Comparison of ENCODE assay signal across 1 cellular context in genomic region chr10:114937962-114938817, GRCh38.
TF ChIP-seq lines count a peak whose summit lies in the region.

TRUB1 (plus strand) TSS chr10:114938195; CDS start chr10:114938254, 59 bp downstream.

TF ChIP-seq in WTC11, 78 proteins besides CTCF, POLR2A, EP300 and RAD21 (continued from another document and continues in another):
- TF ChIP-seq, protein P1, sequence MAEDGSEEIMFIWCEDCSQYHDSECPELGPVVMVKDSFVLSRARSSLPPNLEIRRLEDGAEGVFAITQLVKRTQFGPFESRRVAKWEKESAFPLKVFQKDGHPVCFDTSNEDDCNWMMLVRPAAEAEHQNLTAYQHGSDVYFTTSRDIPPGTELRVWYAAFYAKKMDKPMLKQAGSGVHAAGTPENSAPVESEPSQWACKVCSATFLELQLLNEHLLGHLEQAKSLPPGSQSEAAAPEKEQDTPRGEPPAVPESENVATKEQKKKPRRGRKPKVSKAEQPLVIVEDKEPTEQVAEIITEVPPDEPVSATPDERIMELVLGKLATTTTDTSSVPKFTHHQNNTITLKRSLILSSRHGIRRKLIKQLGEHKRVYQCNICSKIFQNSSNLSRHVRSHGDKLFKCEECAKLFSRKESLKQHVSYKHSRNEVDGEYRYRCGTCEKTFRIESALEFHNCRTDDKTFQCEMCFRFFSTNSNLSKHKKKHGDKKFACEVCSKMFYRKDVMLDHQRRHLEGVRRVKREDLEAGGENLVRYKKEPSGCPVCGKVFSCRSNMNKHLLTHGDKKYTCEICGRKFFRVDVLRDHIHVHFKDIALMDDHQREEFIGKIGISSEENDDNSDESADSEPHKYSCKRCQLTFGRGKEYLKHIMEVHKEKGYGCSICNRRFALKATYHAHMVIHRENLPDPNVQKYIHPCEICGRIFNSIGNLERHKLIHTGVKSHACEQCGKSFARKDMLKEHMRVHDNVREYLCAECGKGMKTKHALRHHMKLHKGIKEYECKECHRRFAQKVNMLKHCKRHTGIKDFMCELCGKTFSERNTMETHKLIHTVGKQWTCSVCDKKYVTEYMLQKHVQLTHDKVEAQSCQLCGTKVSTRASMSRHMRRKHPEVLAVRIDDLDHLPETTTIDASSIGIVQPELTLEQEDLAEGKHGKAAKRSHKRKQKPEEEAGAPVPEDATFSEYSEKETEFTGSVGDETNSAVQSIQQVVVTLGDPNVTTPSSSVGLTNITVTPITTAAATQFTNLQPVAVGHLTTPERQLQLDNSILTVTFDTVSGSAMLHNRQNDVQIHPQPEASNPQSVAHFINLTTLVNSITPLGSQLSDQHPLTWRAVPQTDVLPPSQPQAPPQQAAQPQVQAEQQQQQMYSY (CRISPR knock-in tag; IDR thresholded peaks at IDR 0.05) = no peak
- peak; percentile 88 for TF ChIP-seq FOXP1 (CRISPR knock-in tag; IDR thresholded peaks at IDR 0.05; ENCODE audit: borderline replicate concordance)
- TF ChIP-seq, protein P2, sequence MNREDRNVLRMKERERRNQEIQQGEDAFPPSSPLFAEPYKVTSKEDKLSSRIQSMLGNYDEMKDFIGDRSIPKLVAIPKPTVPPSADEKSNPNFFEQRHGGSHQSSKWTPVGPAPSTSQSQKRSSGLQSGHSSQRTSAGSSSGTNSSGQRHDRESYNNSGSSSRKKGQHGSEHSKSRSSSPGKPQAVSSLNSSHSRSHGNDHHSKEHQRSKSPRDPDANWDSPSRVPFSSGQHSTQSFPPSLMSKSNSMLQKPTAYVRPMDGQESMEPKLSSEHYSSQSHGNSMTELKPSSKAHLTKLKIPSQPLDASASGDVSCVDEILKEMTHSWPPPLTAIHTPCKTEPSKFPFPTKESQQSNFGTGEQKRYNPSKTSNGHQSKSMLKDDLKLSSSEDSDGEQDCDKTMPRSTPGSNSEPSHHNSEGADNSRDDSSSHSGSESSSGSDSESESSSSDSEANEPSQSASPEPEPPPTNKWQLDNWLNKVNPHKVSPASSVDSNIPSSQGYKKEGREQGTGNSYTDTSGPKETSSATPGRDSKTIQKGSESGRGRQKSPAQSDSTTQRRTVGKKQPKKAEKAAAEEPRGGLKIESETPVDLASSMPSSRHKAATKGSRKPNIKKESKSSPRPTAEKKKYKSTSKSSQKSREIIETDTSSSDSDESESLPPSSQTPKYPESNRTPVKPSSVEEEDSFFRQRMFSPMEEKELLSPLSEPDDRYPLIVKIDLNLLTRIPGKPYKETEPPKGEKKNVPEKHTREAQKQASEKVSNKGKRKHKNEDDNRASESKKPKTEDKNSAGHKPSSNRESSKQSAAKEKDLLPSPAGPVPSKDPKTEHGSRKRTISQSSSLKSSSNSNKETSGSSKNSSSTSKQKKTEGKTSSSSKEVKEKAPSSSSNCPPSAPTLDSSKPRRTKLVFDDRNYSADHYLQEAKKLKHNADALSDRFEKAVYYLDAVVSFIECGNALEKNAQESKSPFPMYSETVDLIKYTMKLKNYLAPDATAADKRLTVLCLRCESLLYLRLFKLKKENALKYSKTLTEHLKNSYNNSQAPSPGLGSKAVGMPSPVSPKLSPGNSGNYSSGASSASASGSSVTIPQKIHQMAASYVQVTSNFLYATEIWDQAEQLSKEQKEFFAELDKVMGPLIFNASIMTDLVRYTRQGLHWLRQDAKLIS (CRISPR knock-in tag; IDR thresholded peaks at IDR 0.05; ENCODE audit: borderline replicate concordance) = no peak
- peak; percentile 96 for TF ChIP-seq GABPB1 (CRISPR knock-in tag; IDR thresholded peaks at IDR 0.05)
- TF ChIP-seq ZNF219 (CRISPR knock-in tag; IDR thresholded peaks at IDR 0.05; ENCODE audit: borderline replicate concordance) = no peak
- 0 out of 2 replicates have a peak, but pooled peaks have one; percentile 77 for TF ChIP-seq KAT7 (CRISPR knock-in tag; IDR thresholded peaks at IDR 0.05; ENCODE audit: borderline replicate concordance)
- TF ChIP-seq SMAD3 (CRISPR knock-in tag; IDR thresholded peaks at IDR 0.05; ENCODE audit: borderline replicate concordance) = no peak
- TF ChIP-seq ZNF138 (CRISPR knock-in tag; conservative IDR thresholded peaks at IDR 0.05) = no peak; the same call in 1 of the 2 replicates
- no peak for TF ChIP-seq ZNF416 (CRISPR knock-in tag; IDR thresholded peaks at IDR 0.05)
- TF ChIP-seq, protein P3, sequence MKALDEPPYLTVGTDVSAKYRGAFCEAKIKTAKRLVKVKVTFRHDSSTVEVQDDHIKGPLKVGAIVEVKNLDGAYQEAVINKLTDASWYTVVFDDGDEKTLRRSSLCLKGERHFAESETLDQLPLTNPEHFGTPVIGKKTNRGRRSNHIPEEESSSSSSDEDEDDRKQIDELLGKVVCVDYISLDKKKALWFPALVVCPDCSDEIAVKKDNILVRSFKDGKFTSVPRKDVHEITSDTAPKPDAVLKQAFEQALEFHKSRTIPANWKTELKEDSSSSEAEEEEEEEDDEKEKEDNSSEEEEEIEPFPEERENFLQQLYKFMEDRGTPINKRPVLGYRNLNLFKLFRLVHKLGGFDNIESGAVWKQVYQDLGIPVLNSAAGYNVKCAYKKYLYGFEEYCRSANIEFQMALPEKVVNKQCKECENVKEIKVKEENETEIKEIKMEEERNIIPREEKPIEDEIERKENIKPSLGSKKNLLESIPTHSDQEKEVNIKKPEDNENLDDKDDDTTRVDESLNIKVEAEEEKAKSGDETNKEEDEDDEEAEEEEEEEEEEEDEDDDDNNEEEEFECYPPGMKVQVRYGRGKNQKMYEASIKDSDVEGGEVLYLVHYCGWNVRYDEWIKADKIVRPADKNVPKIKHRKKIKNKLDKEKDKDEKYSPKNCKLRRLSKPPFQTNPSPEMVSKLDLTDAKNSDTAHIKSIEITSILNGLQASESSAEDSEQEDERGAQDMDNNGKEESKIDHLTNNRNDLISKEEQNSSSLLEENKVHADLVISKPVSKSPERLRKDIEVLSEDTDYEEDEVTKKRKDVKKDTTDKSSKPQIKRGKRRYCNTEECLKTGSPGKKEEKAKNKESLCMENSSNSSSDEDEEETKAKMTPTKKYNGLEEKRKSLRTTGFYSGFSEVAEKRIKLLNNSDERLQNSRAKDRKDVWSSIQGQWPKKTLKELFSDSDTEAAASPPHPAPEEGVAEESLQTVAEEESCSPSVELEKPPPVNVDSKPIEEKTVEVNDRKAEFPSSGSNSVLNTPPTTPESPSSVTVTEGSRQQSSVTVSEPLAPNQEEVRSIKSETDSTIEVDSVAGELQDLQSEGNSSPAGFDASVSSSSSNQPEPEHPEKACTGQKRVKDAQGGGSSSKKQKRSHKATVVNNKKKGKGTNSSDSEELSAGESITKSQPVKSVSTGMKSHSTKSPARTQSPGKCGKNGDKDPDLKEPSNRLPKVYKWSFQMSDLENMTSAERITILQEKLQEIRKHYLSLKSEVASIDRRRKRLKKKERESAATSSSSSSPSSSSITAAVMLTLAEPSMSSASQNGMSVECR (CRISPR knock-in tag; IDR thresholded peaks at IDR 0.05; ENCODE audit: borderline replicate concordance) = 0 out of 2 replicates have a peak, but pooled peaks have one; percentile 62
- no peak for TF ChIP-seq E2F1 (CRISPR knock-in tag; IDR thresholded peaks at IDR 0.05)
- no peak for TF ChIP-seq SMAD4 (CRISPR knock-in tag; IDR thresholded peaks at IDR 0.05)
- peak; percentile 98 for TF ChIP-seq CREM (CRISPR knock-in tag; IDR thresholded peaks at IDR 0.05)
- TF ChIP-seq OVOL2 (CRISPR knock-in tag; IDR thresholded peaks at IDR 0.05; ENCODE audit: borderline replicate concordance) = no peak
- TF ChIP-seq IRF2 (CRISPR knock-in tag; IDR thresholded peaks at IDR 0.05; ENCODE audit: borderline replicate concordance, low read depth) = no peak
- peak; percentile 72; the same call in 1 of the 2 replicates for TF ChIP-seq TP53 (CRISPR knock-in tag; IDR thresholded peaks at IDR 0.05)
- TF ChIP-seq, protein P4, sequence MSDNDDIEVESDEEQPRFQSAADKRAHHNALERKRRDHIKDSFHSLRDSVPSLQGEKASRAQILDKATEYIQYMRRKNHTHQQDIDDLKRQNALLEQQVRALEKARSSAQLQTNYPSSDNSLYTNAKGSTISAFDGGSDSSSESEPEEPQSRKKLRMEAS (CRISPR knock-in tag; IDR thresholded peaks at IDR 0.05) = peak; percentile 87
- TF ChIP-seq, protein P5, sequence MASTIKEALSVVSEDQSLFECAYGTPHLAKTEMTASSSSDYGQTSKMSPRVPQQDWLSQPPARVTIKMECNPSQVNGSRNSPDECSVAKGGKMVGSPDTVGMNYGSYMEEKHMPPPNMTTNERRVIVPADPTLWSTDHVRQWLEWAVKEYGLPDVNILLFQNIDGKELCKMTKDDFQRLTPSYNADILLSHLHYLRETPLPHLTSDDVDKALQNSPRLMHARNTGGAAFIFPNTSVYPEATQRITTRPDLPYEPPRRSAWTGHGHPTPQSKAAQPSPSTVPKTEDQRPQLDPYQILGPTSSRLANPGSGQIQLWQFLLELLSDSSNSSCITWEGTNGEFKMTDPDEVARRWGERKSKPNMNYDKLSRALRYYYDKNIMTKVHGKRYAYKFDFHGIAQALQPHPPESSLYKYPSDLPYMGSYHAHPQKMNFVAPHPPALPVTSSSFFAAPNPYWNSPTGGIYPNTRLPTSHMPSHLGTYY (CRISPR knock-in tag; IDR thresholded peaks at IDR 0.05) = no peak
- no peak for TF ChIP-seq ZNF232 (CRISPR knock-in tag; IDR thresholded peaks at IDR 0.05)
- TF ChIP-seq, protein P6, sequence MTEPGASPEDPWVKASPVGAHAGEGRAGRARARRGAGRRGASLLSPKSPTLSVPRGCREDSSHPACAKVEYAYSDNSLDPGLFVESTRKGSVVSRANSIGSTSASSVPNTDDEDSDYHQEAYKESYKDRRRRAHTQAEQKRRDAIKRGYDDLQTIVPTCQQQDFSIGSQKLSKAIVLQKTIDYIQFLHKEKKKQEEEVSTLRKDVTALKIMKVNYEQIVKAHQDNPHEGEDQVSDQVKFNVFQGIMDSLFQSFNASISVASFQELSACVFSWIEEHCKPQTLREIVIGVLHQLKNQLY (CRISPR knock-in tag; IDR thresholded peaks at IDR 0.05) = no peak
- TF ChIP-seq ZNF121 (CRISPR knock-in tag; IDR thresholded peaks at IDR 0.05) = no peak
- no peak for TF ChIP-seq ETV6 (CRISPR knock-in tag; IDR thresholded peaks at IDR 0.05)
- TF ChIP-seq, protein P7, sequence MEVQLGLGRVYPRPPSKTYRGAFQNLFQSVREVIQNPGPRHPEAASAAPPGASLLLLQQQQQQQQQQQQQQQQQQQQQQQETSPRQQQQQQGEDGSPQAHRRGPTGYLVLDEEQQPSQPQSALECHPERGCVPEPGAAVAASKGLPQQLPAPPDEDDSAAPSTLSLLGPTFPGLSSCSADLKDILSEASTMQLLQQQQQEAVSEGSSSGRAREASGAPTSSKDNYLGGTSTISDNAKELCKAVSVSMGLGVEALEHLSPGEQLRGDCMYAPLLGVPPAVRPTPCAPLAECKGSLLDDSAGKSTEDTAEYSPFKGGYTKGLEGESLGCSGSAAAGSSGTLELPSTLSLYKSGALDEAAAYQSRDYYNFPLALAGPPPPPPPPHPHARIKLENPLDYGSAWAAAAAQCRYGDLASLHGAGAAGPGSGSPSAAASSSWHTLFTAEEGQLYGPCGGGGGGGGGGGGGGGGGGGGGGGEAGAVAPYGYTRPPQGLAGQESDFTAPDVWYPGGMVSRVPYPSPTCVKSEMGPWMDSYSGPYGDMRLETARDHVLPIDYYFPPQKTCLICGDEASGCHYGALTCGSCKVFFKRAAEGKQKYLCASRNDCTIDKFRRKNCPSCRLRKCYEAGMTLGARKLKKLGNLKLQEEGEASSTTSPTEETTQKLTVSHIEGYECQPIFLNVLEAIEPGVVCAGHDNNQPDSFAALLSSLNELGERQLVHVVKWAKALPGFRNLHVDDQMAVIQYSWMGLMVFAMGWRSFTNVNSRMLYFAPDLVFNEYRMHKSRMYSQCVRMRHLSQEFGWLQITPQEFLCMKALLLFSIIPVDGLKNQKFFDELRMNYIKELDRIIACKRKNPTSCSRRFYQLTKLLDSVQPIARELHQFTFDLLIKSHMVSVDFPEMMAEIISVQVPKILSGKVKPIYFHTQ (CRISPR knock-in tag; IDR thresholded peaks at IDR 0.05) = no peak
- TF ChIP-seq, protein P8, sequence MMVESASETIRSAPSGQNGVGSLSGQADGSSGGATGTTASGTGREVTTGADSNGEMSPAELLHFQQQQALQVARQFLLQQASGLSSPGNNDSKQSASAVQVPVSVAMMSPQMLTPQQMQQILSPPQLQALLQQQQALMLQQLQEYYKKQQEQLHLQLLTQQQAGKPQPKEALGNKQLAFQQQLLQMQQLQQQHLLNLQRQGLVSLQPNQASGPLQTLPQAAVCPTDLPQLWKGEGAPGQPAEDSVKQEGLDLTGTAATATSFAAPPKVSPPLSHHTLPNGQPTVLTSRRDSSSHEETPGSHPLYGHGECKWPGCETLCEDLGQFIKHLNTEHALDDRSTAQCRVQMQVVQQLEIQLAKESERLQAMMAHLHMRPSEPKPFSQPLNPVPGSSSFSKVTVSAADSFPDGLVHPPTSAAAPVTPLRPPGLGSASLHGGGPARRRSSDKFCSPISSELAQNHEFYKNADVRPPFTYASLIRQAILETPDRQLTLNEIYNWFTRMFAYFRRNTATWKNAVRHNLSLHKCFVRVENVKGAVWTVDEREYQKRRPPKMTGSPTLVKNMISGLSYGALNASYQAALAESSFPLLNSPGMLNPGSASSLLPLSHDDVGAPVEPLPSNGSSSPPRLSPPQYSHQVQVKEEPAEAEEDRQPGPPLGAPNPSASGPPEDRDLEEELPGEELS (CRISPR knock-in tag; IDR thresholded peaks at IDR 0.05) = no peak
- peak; percentile 90 for TF ChIP-seq FOXK1 (CRISPR knock-in tag; IDR thresholded peaks at IDR 0.05)
- no peak for TF ChIP-seq ESRRA (CRISPR knock-in tag; IDR thresholded peaks at IDR 0.05; ENCODE audit: borderline replicate concordance)
- no peak for TF ChIP-seq ATF1 (CRISPR knock-in tag; IDR thresholded peaks at IDR 0.05)
- TF ChIP-seq RELA (CRISPR knock-in tag; IDR thresholded peaks at IDR 0.05; ENCODE audit: borderline replicate concordance) = no peak
- TF ChIP-seq, protein P9, sequence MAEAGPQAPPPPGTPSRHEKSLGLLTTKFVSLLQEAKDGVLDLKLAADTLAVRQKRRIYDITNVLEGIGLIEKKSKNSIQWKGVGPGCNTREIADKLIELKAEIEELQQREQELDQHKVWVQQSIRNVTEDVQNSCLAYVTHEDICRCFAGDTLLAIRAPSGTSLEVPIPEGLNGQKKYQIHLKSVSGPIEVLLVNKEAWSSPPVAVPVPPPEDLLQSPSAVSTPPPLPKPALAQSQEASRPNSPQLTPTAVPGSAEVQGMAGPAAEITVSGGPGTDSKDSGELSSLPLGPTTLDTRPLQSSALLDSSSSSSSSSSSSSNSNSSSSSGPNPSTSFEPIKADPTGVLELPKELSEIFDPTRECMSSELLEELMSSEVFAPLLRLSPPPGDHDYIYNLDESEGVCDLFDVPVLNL (CRISPR knock-in tag; IDR thresholded peaks at IDR 0.05; ENCODE audit: borderline replicate concordance, low read depth) = no peak
- TF ChIP-seq NFATC4 (CRISPR knock-in tag; IDR thresholded peaks at IDR 0.05) = no peak
- peak; percentile 56; the same call in 1 of the 2 replicates for TF ChIP-seq USF1 (CRISPR knock-in tag; IDR thresholded peaks at IDR 0.05)
- no peak for TF ChIP-seq ZNF317 (CRISPR knock-in tag; IDR thresholded peaks at IDR 0.05; ENCODE audit: borderline replicate concordance, low read depth)
